Comparison of ENCODE assay signal across 7 cellular contexts in genomic region chr1:228087771-228088251, GRCh38. TPM values are rescaled to one million over a fixed set of nuclear protein-coding genes. Genes with fewer than 3 reads are reported as not detected.
DNase-seq lines count a peak whose midpoint lies in the region; ATAC-seq, FAIRE-seq and TF ChIP-seq lines count a peak whose summit lies in the region.

No MANE protein-coding gene starts in this region.

- no peak for TF ChIP-seq POLR2A in spleen (IDR thresholded peaks at IDR 0.05)

- H3K4me3 ChIP-seq in foreskin fibroblast (ENCODE audit: low read depth in 1 of 2, low read length in 2 of 2) (peak overlapping the region in 1 of 2 donors; percentile 26), spleen (peak overlapping the region in 2 of 8 donors; percentile 15 to 48)

- CTCF ChIA-PET in activated CD4-positive, alpha-beta memory T cell treated with anti-CD3 and anti-CD28 coated beads for 36 hours (lab: Charles Lee) = interaction anchor here (1.4 kb wide), 2 partner anchors 43 to 88 kb away, joined by 3 to 4 read pairs; no protein-coding TSS in a partner anchor

- H3K4me1 Mint-ChIP-seq in activated CD4-positive, alpha-beta memory T cell treated with anti-CD3 and anti-CD28 coated beads for 36 hours (ENCODE audit: low read depth) = peaks cover 86% of the 10 kb centered on the region

- H3K27ac ChIP-seq in spleen = peak overlapping the region; percentile 49 to 100 (median 88)

- no peaks in the 10 kb centered on the region for H3K9me3 Mint-ChIP-seq in activated CD4-positive, alpha-beta memory T cell treated with anti-CD3 and anti-CD28 coated beads for 36 hours

- peak overlapping the region; percentile 96 for H3K27ac Mint-ChIP-seq in activated CD4-positive, alpha-beta memory T cell treated with anti-CD3 and anti-CD28 coated beads for 36 hours

- no peak for ATAC-seq in HG03354 (IDR thresholded peaks at IDR 0.05; ENCODE audit: poor library complexity, severe bottlenecking, unreplicated experiment)
- no peak for ATAC-seq in GM18519 (IDR thresholded peaks at IDR 0.05; ENCODE audit: low FRiP score, unreplicated experiment)

- H3K27me3 Mint-ChIP-seq in activated CD4-positive, alpha-beta memory T cell treated with anti-CD3 and anti-CD28 coated beads for 36 hours = no peaks in the 10 kb centered on the region

- 27 to 43% (median 34%) methylated on average over 7 of the region's 7 CpGs for WGBS in spleen, 5 donors

- no peaks in the 10 kb centered on the region for H3K9me3 ChIP-seq in spleen

- peak; percentile 60 for DNase-seq in HTR-8/SVneo (ENCODE audit: insufficient read length, low spot score)
- peak; percentile 64 for DNase-seq in activated CD4-positive, alpha-beta memory T cell treated with anti-CD3 and anti-CD28 coated beads for 36 hours
- DNase-seq in foreskin fibroblast = peak; percentile 88 to 92
- peak; percentile 80 for DNase-seq in spleen
- no peak for DNase-seq in stimulated activated CD4-positive, alpha-beta T cell treated with anti-CD3 and anti-CD28 coated beads, Interleukin-4, amount 100 ng/mL, for 1 hour

- H3K4me1 ChIP-seq in spleen = peaks cover 83 to 96% (median 95%) of the 10 kb centered on the region in 6 donors

- peak overlapping the region; percentile 53 for H3K4me3 Mint-ChIP-seq in activated CD4-positive, alpha-beta memory T cell treated with anti-CD3 and anti-CD28 coated beads for 36 hours

- intact Hi-C loops in activated CD4-positive, alpha-beta memory T cell treated with anti-CD3 and anti-CD28 coated beads for 36 hours (cut with micrococcal nuclease) = loop anchor here (10.0 kb wide), 1 partner anchor 1353 kb away; the partner anchor contains the start of gene ITPKB
- intact Hi-C loops in spleen (cut with DNase I; ENCODE audit: low total_unique reads) = no loop called here

- H3K27me3 ChIP-seq in spleen (replicated peaks in 1 of 7) = no peaks in the 10 kb centered on the region

- FAIRE-seq in HTR-8/SVneo (lab: Jason Lieb, UNC) = no peak

- TF ChIP-seq CTCF in foreskin fibroblast (IDR thresholded peaks at IDR 0.05; ENCODE audit: low read depth, low read length) (no peak), spleen (IDR thresholded peaks at IDR 0.05 in 8 of 11, conservative IDR thresholded peaks at IDR 0.05 in 3 of 11) (peak in 1 of 11 experiments; percentile 10)

- POLR2A ChIA-PET in activated CD4-positive, alpha-beta memory T cell treated with anti-CD3 and anti-CD28 coated beads for 36 hours (lab: Charles Lee) = interaction anchor here (1.0 kb wide), 1 partner anchor 53 kb away, joined by 3 read pairs; no protein-coding TSS in a partner anchor

- peaks cover 0 to 55% (median 4%) of the 10 kb centered on the region in 6 donors for H3K36me3 ChIP-seq in spleen

- H3K36me3 Mint-ChIP-seq in activated CD4-positive, alpha-beta memory T cell treated with anti-CD3 and anti-CD28 coated beads for 36 hours = peaks cover 51% of the 10 kb centered on the region

RNA-seq across cellular contexts. Expression of gene ARF1, which starts 5.3 kb away (rescaled TPM):
- total RNA-seq in activated CD4-positive, alpha-beta memory T cell treated with anti-CD3 and anti-CD28 coated beads for 36 hours = 100 to 1,000 TPM; 346 to 355 TPM
- 100 to 1,000 TPM; 302 to 387 (median 338) TPM for total RNA-seq in spleen
- polyA plus RNA-seq in spleen = 100 to 1,000 TPM; 150 to 282 (median 231) TPM

RNA-seq across cellular contexts. Expression of gene C1orf35, which starts 15.3 kb away (rescaled TPM):
- total RNA-seq in activated CD4-positive, alpha-beta memory T cell treated with anti-CD3 and anti-CD28 coated beads for 36 hours = 10 to 100 TPM; 21.9 to 22.1 TPM
- 10 to 100 TPM in 6 of 7 donors, 1 to 10 TPM in 1; 7.3 to 14.2 (median 11.9) TPM for total RNA-seq in spleen
- 10 to 100 TPM; 18.7 to 23.4 (median 21.7) TPM for polyA plus RNA-seq in spleen

RNA-seq across cellular contexts. Expression of gene MRPL55, which starts 21.3 kb away (rescaled TPM):
- total RNA-seq in activated CD4-positive, alpha-beta memory T cell treated with anti-CD3 and anti-CD28 coated beads for 36 hours = 10 to 100 TPM; 51.1 to 52.7 TPM
- 100 to 1,000 TPM in 1 of 7 donors, 10 to 100 TPM in 6; 32.3 to 103 (median 39.0) TPM for total RNA-seq in spleen
- polyA plus RNA-seq in spleen = 100 to 1,000 TPM in 2 of 3 donors, 10 to 100 TPM in 1; 95.2 to 114 (median 111) TPM

RNA-seq across cellular contexts. Expression of gene GUK1, which starts 52.3 kb away (rescaled TPM):
- total RNA-seq in activated CD4-positive, alpha-beta memory T cell treated with anti-CD3 and anti-CD28 coated beads for 36 hours = 100 to 1,000 TPM; 229 to 239 TPM
- 100 to 1,000 TPM; 167 to 218 (median 186) TPM for total RNA-seq in spleen
- polyA plus RNA-seq in spleen = 100 to 1,000 TPM; 279 to 499 (median 316) TPM
